ENCODE assay signal across 6 cellular contexts in genomic region chr11:43521471-43521870, GRCh38.
"Had no signal": no experiment of that assay in that cellular context is flagged by ENCODE, and none has a peak within 500 bp of the region (broad histone marks: within the 10 kb centered on the region; RNA-seq: fewer than 3 reads in every experiment).

No MANE protein-coding gene starts in this region.

- FAIRE-seq: H54, HepG2 had no signal

- DNase-seq: H9, HCEC 1CT had no signal

- H3K27ac ChIP-seq: HL-60 had no signal

- H3K4me3 ChIP-seq: GM23338 had no signal

- ATAC-seq: GM23338, HepG2 had no signal
